In genomic region chr1:101282314-101283087, GRCh38 we compare ENCODE assay signal across 15 cellular contexts. TPM values are rescaled to one million over a fixed set of nuclear protein-coding genes. Genes with fewer than 3 reads are reported as not detected.
DNase-seq lines count a peak whose midpoint lies in the region; ATAC-seq and TF ChIP-seq lines count a peak whose summit lies in the region.
"Had no signal": no experiment of that assay in that cellular context is flagged by ENCODE, and none has a peak within 500 bp of the region (broad histone marks: within the 10 kb centered on the region; RNA-seq: fewer than 3 reads in every experiment).

No MANE protein-coding gene starts in this region.

- intact Hi-C loops in left colon (cut with DNase I, micrococcal nuclease): loop anchor here in 1 of 2 donors (10.0 kb wide), 1 partner anchor 358 kb away; no protein-coding TSS in a partner anchor

- H3K4me3 Mint-ChIP-seq in IgD-negative memory B cell: peak overlapping the region in 1 of 4 donors; percentile 73
- no peak overlapping the region for H3K4me3 Mint-ChIP-seq in mesothelial cell of epicardium
- H3K4me3 Mint-ChIP-seq in progenitor cell of endocrine pancreas (ENCODE audit: low read depth): no peak overlapping the region
- H3K4me3 Mint-ChIP-seq: activated B cell treated with CpG ODN at 0.5 μM for 24 hours, CD14-positive monocyte had no signal

- H3K27me3 Mint-ChIP-seq in IgD-negative memory B cell (peaks cover 1% of the 10 kb centered on the region), mesothelial cell of epicardium (ENCODE audit: low read depth) (peaks cover 2% of the 10 kb centered on the region), progenitor cell of endocrine pancreas (no peaks in the 10 kb centered on the region)
- H3K27me3 Mint-ChIP-seq: activated B cell treated with CpG ODN at 0.5 μM for 24 hours had no signal

- TF ChIP-seq CTCF in astrocyte of the spinal cord (IDR thresholded peaks at IDR 0.05; ENCODE audit: low read depth, low read length) (no peak), mesothelial cell of epicardium (IDR thresholded peaks at IDR 0.05; ENCODE audit: unreplicated experiment) (no peak), progenitor cell of endocrine pancreas (IDR thresholded peaks at IDR 0.05; ENCODE audit: unreplicated experiment) (no peak)

- H3K27ac Mint-ChIP-seq in IgD-negative memory B cell: peak overlapping the region in 2 of 3 donors; percentile 3 to 51
- peak overlapping the region; percentile 52 for H3K27ac Mint-ChIP-seq in mesothelial cell of epicardium
- no peak overlapping the region for H3K27ac Mint-ChIP-seq in progenitor cell of endocrine pancreas
- H3K27ac Mint-ChIP-seq: activated B cell treated with CpG ODN at 0.5 μM for 24 hours, CD14-positive monocyte had no signal

- in situ Hi-C loops in astrocyte of the spinal cord (cut with HindIII; ENCODE audit: low sequenced_read_pairs): no loop called here

- no peak overlapping the region for H3K4me3 ChIP-seq in astrocyte of the spinal cord (ENCODE audit: low read depth, low read length)
- H3K4me3 ChIP-seq: cardiac muscle cell, vagina had no signal

- H3K36me3 Mint-ChIP-seq in IgD-negative memory B cell (peaks cover 2% of the 10 kb centered on the region), mesothelial cell of epicardium (no peaks in the 10 kb centered on the region), progenitor cell of endocrine pancreas (ENCODE audit: insufficient read depth) (no peaks in the 10 kb centered on the region)
- H3K36me3 Mint-ChIP-seq: CD14-positive monocyte had no signal

- H3K4me1 Mint-ChIP-seq in IgD-negative memory B cell: peaks cover 16 to 21% (median 21%) of the 10 kb centered on the region in 3 donors
- peaks cover 37% of the 10 kb centered on the region for H3K4me1 Mint-ChIP-seq in mesothelial cell of epicardium
- peaks cover 13% of the 10 kb centered on the region for H3K4me1 Mint-ChIP-seq in progenitor cell of endocrine pancreas (ENCODE audit: low read depth)

- H3K9me3 Mint-ChIP-seq in IgD-negative memory B cell (no peaks in the 10 kb centered on the region), mesothelial cell of epicardium (peaks cover 6% of the 10 kb centered on the region), progenitor cell of endocrine pancreas (ENCODE audit: low read depth) (no peaks in the 10 kb centered on the region)
- H3K9me3 Mint-ChIP-seq: activated B cell treated with CpG ODN at 0.5 μM for 24 hours, CD14-positive monocyte had no signal

- ATAC-seq in left colon: no peak

- DNase-seq in Daoy (ENCODE audit: low read depth) (peak; percentile 44), astrocyte of the spinal cord (ENCODE audit: low read depth, low spot score) (peak; percentile 43), mesothelial cell of epicardium (ENCODE audit: low spot score in 2 of 2, unreplicated experiment in 2 of 2) (no peak), left colon (no peak), progenitor cell of endocrine pancreas (ENCODE audit: low spot score, unreplicated experiment) (no peak), AML-193 (lab: John Stamatoyannopoulos, UW) (no peak)
- DNase-seq: activated B cell treated with CpG ODN at 0.5 μM for 24 hours; NCI-H1048; NCI-H226; retina; stimulated activated CD4-positive, alpha-beta T cell treated with anti-CD3 and anti-CD28 coated beads, Interleukin-4, amount 100 ng/mL, for 1 hour had no signal

RNA-seq across cellular contexts. Expression of gene S1PR1, which starts 45.7 kb away (rescaled TPM):
- 0.63 and 1.4 TPM in 2 replicates for total RNA-seq in Daoy (2014; rRNA removed; shearing (Covaris generic))
- polyA plus RNA-seq in IgD-negative memory B cell: 126 TPM
- total RNA-seq in mesothelial cell of epicardium: 21.5 to 25.5 TPM (median 23.5 TPM) in 3 replicates
- 1 to 10 TPM; 7.1 to 9.6 TPM for total RNA-seq in left colon
- total RNA-seq in progenitor cell of endocrine pancreas: 0.89 and 1.1 TPM in 2 replicates

Comparison
In these comparisons a context has a peak if more than half of its experiments do, and no peak if none do; other contexts are left out.
1. DNase-seq: peak in Daoy (single experiment) and astrocyte of the spinal cord (single experiment); none in mesothelial cell of epicardium (0 of 2), left colon (0 of 2), progenitor cell of endocrine pancreas (single experiment) and AML-193 (0 of 2).